17 cellular contexts compared by ENCODE assay signal in the genomic region with DNA sequence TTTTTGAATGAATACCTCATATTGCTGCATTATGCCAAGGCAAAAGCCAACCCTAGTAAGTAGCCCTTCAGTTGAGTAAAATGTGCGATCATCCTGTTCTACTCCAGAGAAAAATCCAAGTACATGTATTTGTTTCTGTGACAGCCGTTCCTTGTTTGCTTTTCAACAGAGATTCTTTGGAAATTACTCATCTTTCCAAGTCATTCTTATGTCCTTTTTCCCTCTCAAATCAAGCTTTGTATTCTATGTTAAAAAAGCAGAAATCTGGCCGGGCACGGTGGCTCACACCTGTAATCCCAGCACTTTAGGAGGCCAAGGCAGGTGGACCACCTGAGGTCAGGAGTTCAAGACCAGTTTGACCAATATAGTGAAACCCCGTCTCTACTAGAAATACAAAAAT.
DNase-seq lines count a peak whose midpoint lies in the region; ATAC-seq, FAIRE-seq and TF ChIP-seq lines count a peak whose summit lies in the region.
"Had no signal": no experiment of that assay in that cellular context is flagged by ENCODE, and none has a peak within 500 bp of the region (broad histone marks: within the 10 kb centered on the region; RNA-seq: fewer than 3 reads in every experiment).

No MANE protein-coding gene starts in this region.

- WGBS in right cardiac atrium: 72% methylated on average over 5 of the region's 5 CpGs

- no peak for TF ChIP-seq CTCF in fibroblast of villous mesenchyme (IDR thresholded peaks at IDR 0.05; ENCODE audit: insufficient read depth, low read depth, low read length)

- no peak for FAIRE-seq in urothelium cell line (lab: Jason Lieb, UNC)

- in situ Hi-C loops in KBM-7 (cut with MboI; ENCODE audit: low pct_unique_long_range_greater_than_20kb, low sequenced_read_pairs): no loop called here

- H3K4me3 ChIP-seq in right cardiac atrium (ENCODE audit: low read length) (no peak overlapping the region), fibroblast of villous mesenchyme (ENCODE audit: low read depth, low read length) (no peak overlapping the region)
- H3K4me3 ChIP-seq: lung had no signal

- no peak overlapping the region for H3K27ac Mint-ChIP-seq in effector memory CD8-positive, alpha-beta T cell

- DNase-seq in Right ventricle myocardium inferior (ENCODE audit: missing footprints): no peak
- DNase-seq in right cardiac atrium: no peak
- peak; percentile 53 for DNase-seq in fibroblast of villous mesenchyme (ENCODE audit: low read depth)
- DNase-seq in urothelium cell line (ENCODE audit: low spot score): peak; percentile 52
- no peak for DNase-seq in KBM-7
- no peak for DNase-seq in stimulated activated CD4-positive, alpha-beta T cell treated with anti-CD3 and anti-CD28 coated beads, Interleukin-4, amount 100 ng/mL, for 4 hours
- DNase-seq in effector memory CD8-positive, alpha-beta T cell: no peak
- DNase-seq: 8988T; activated CD4-positive, alpha-beta T cell treated with anti-CD3 and anti-CD28 coated beads, Interleukin-2, amount 50 U/mL, for 48 hours; activated naive CD4-positive, alpha-beta T cell; cortex of kidney; heart left ventricle; NCI-H146; occipital lobe; T-helper 1 cell had no signal

- ATAC-seq in Right ventricle myocardium inferior: peak; percentile 34
- no peak for ATAC-seq in right cardiac atrium
- peak; percentile 46 for ATAC-seq in SK-N-SH treated with all-trans-retinoic acid at 6 μM for 48 hours
- ATAC-seq in effector memory CD8-positive, alpha-beta T cell (replicated peaks): no peak

- no peaks in the 10 kb centered on the region for H3K27me3 ChIP-seq in right cardiac atrium (ENCODE audit: control insufficient read depth, insufficient read depth)
- H3K27me3 ChIP-seq: heart left ventricle had no signal

- H3K27me3 Mint-ChIP-seq in effector memory CD8-positive, alpha-beta T cell: no peaks in the 10 kb centered on the region

- H3K9me3 ChIP-seq in right cardiac atrium (ENCODE audit: control insufficient read depth, low read length): no peaks in the 10 kb centered on the region
- H3K9me3 ChIP-seq: heart left ventricle had no signal

- peaks cover 6% of the 10 kb centered on the region for H3K36me3 Mint-ChIP-seq in effector memory CD8-positive, alpha-beta T cell (ENCODE audit: insufficient read depth)

- no peaks in the 10 kb centered on the region for H3K4me1 Mint-ChIP-seq in effector memory CD8-positive, alpha-beta T cell (ENCODE audit: low read depth in 2 of 2)

- H3K9me3 Mint-ChIP-seq in effector memory CD8-positive, alpha-beta T cell: no peaks in the 10 kb centered on the region

- H3K4me3 Mint-ChIP-seq in effector memory CD8-positive, alpha-beta T cell: no peak overlapping the region

- no peaks in the 10 kb centered on the region for H3K4me1 ChIP-seq in right cardiac atrium (ENCODE audit: control insufficient read depth, insufficient read depth, low read length)

- intact Hi-C loops in Right ventricle myocardium inferior (cut with DNase I) (no loop called here), right cardiac atrium (cut with DNase I) (no loop called here)

- H3K27ac ChIP-seq in right cardiac atrium (ENCODE audit: low read length): no peak overlapping the region

TF ChIP-seq in SK-N-SH treated with all-trans-retinoic acid at 6 μM for 48 hours, 23 proteins besides CTCF, POLR2A, EP300 and RAD21:
- peak; percentile 4; the same call in 1 of the 2 replicates for TF ChIP-seq ISL1 (CRISPR knock-in tag; IDR thresholded peaks at IDR 0.05)
- TF ChIP-seq, protein P1, sequence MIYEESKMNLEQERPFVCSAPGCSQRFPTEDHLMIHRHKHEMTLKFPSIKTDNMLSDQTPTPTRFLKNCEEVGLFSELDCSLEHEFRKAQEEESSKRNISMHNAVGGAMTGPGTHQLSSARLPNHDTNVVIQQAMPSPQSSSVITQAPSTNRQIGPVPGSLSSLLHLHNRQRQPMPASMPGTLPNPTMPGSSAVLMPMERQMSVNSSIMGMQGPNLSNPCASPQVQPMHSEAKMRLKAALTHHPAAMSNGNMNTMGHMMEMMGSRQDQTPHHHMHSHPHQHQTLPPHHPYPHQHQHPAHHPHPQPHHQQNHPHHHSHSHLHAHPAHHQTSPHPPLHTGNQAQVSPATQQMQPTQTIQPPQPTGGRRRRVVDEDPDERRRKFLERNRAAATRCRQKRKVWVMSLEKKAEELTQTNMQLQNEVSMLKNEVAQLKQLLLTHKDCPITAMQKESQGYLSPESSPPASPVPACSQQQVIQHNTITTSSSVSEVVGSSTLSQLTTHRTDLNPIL (CRISPR knock-in tag; IDR thresholded peaks at IDR 0.05; ENCODE audit: low read depth): no peak
- no peak for TF ChIP-seq OSR1 (CRISPR knock-in tag; IDR thresholded peaks at IDR 0.05)

Comparison
In these comparisons a context has a peak if more than half of its experiments do, and no peak if none do; other contexts are left out.
1. ATAC-seq: peak in Right ventricle myocardium inferior (single experiment) and SK-N-SH treated with all-trans-retinoic acid at 6 μM for 48 hours (single experiment); none in right cardiac atrium (0 of 2) and effector memory CD8-positive, alpha-beta T cell (single experiment).
2. DNase-seq: peak in fibroblast of villous mesenchyme (single experiment) and urothelium cell line (single experiment); none in Right ventricle myocardium inferior (single experiment), right cardiac atrium (0 of 3), KBM-7 (single experiment), stimulated activated CD4-positive, alpha-beta T cell treated with anti-CD3 and anti-CD28 coated beads, Interleukin-4, amount 100 ng/mL, for 4 hours (0 of 2) and effector memory CD8-positive, alpha-beta T cell (0 of 3).